Comparison of ENCODE assay signal across 11 cellular contexts in the genomic region with DNA sequence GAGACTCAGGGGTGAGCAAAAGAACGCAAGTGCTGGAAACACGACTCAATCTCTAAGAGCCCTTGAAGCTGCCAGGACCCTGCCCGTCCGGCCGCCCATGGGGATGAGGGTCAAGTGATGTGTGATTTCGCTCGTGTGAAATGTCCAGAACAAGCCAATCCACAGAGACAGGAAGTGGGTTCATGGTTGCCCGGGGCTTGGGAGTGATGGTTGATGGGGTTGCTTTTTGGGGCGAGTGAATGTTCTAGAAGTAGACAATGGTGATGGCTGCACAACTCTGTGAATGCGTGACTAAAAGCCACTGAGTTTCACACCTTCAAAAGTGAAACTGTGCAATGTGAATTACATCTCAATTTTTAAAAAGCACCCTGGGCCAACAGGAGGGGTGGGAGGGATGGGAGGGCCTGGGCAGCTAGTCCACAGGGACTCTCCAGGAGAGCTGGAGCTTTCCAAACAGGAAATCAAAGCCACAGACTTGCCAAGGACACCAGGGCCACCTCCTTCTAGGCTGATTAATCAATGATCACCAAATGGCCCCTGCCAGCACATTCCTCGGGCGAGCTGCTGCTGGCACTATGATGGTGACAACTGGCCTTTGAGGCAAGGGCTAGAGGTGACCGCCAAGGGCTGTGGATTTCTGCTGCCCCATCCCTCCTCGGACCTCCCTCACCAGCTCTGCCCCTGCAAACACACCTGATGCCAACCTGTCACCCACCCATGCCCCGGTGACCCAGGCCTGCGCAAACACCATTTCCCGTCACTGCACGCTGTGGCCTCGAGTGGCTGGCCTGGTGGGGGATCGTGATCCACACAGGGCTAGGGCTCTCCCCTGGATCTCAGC. TPM values are rescaled to one million over a fixed set of nuclear protein-coding genes. Genes with fewer than 3 reads are reported as not detected.
DNase-seq lines count a peak whose midpoint lies in the region; ATAC-seq and TF ChIP-seq lines count a peak whose summit lies in the region.
"Had no signal": no experiment of that assay in that cellular context is flagged by ENCODE, and none has a peak within 500 bp of the region (broad histone marks: within the 10 kb centered on the region; RNA-seq: fewer than 3 reads in every experiment).

No MANE protein-coding gene starts in this region.

- no peak for DNase-seq in activated naive CD8-positive, alpha-beta T cell treated with anti-CD3 and anti-CD28 coated beads, Interleukin-2, amount 10 ng/mL, durations not matched to agents 7 days and 5 days
- no peak for DNase-seq in activated naive CD8-positive, alpha-beta T cell treated with anti-CD3 and anti-CD28 coated beads for 36 hours
- DNase-seq in chondrocyte (ENCODE audit: low spot score): no peak
- peak; percentile 79 for DNase-seq in mucosa of gallbladder (ENCODE audit: low spot score)
- no peak for DNase-seq in upper lobe of right lung
- DNase-seq in testis: no peak
- DNase-seq in stimulated activated naive CD4-positive, alpha-beta T cell (lab: John Stamatoyannopoulos, UW): no peak
- no peak for DNase-seq in AML-193 (lab: John Stamatoyannopoulos, UW)
- DNase-seq: activated CD8-positive, alpha-beta memory T cell treated with anti-CD3 and anti-CD28 coated beads for 24 hours; mesendoderm; SK-N-SH had no signal

- peaks cover 36% of the 10 kb centered on the region for H3K4me1 ChIP-seq in upper lobe of right lung
- peaks cover 24% of the 10 kb centered on the region for H3K4me1 ChIP-seq in testis

- H3K4me3 Mint-ChIP-seq in activated naive CD8-positive, alpha-beta T cell treated with anti-CD3 and anti-CD28 coated beads, Interleukin-2, amount 10 ng/mL, durations not matched to agents 7 days and 5 days: no peak overlapping the region
- H3K4me3 Mint-ChIP-seq in activated naive CD8-positive, alpha-beta T cell treated with anti-CD3 and anti-CD28 coated beads for 36 hours: no peak overlapping the region
- H3K4me3 Mint-ChIP-seq in chondrocyte (ENCODE audit: unreplicated experiment): no peak overlapping the region

- peaks cover 59% of the 10 kb centered on the region for H3K36me3 ChIP-seq in upper lobe of right lung
- no peaks in the 10 kb centered on the region for H3K36me3 ChIP-seq in testis (ENCODE audit: low read depth, missing control alignments)

- H3K9me3 ChIP-seq in upper lobe of right lung (no peaks in the 10 kb centered on the region), testis (no peaks in the 10 kb centered on the region)
- H3K9me3 ChIP-seq: SK-N-SH had no signal

- WGBS in testis, 2 donors: 85 to 91% methylated on average over 14 to 20 of the region's 20 CpGs

- peak overlapping the region; percentile 30 for H3K27ac ChIP-seq in upper lobe of right lung
- H3K27ac ChIP-seq in testis: no peak overlapping the region

- no peaks in the 10 kb centered on the region for H3K27me3 Mint-ChIP-seq in activated naive CD8-positive, alpha-beta T cell treated with anti-CD3 and anti-CD28 coated beads, Interleukin-2, amount 10 ng/mL, durations not matched to agents 7 days and 5 days
- H3K27me3 Mint-ChIP-seq in activated naive CD8-positive, alpha-beta T cell treated with anti-CD3 and anti-CD28 coated beads for 36 hours: no peaks in the 10 kb centered on the region
- no peaks in the 10 kb centered on the region for H3K27me3 Mint-ChIP-seq in chondrocyte (ENCODE audit: low read depth)

- intact Hi-C loops in upper lobe of right lung (cut with DNase I) (no loop called here), testis (cut with DNase I; ENCODE audit: low total_unique reads) (no loop called here)

- H3K9me3 Mint-ChIP-seq in activated naive CD8-positive, alpha-beta T cell treated with anti-CD3 and anti-CD28 coated beads, Interleukin-2, amount 10 ng/mL, durations not matched to agents 7 days and 5 days: no peaks in the 10 kb centered on the region
- H3K9me3 Mint-ChIP-seq in activated naive CD8-positive, alpha-beta T cell treated with anti-CD3 and anti-CD28 coated beads for 36 hours: no peaks in the 10 kb centered on the region
- no peaks in the 10 kb centered on the region for H3K9me3 Mint-ChIP-seq in chondrocyte (ENCODE audit: low read depth)

- H3K4me3 ChIP-seq in upper lobe of right lung (no peak overlapping the region), testis (no peak overlapping the region)

- POLR2A ChIA-PET in activated naive CD8-positive, alpha-beta T cell treated with anti-CD3 and anti-CD28 coated beads, Interleukin-2, amount 10 ng/mL, durations not matched to agents 7 days and 5 days (lab: Charles Lee): interaction anchor here (0.6 kb wide), 1 partner anchor 44 kb away, joined by 3 read pairs; no protein-coding TSS in a partner anchor

- no peak for TF ChIP-seq POLR2A in testis (IDR thresholded peaks at IDR 0.05)

- H3K4me1 Mint-ChIP-seq in activated naive CD8-positive, alpha-beta T cell treated with anti-CD3 and anti-CD28 coated beads, Interleukin-2, amount 10 ng/mL, durations not matched to agents 7 days and 5 days: peaks cover 6% of the 10 kb centered on the region
- H3K4me1 Mint-ChIP-seq in activated naive CD8-positive, alpha-beta T cell treated with anti-CD3 and anti-CD28 coated beads for 36 hours: peaks cover 2% of the 10 kb centered on the region
- peaks cover 50% of the 10 kb centered on the region for H3K4me1 Mint-ChIP-seq in chondrocyte (ENCODE audit: low read depth)

- H3K27me3 ChIP-seq in upper lobe of right lung (no peaks in the 10 kb centered on the region), testis (no peaks in the 10 kb centered on the region)

- TF ChIP-seq CTCF in chondrocyte (IDR thresholded peaks at IDR 0.05) (no peak), upper lobe of right lung (IDR thresholded peaks at IDR 0.05) (no peak), testis (IDR thresholded peaks at IDR 0.05) (no peak)

- H3K36me3 Mint-ChIP-seq in activated naive CD8-positive, alpha-beta T cell treated with anti-CD3 and anti-CD28 coated beads, Interleukin-2, amount 10 ng/mL, durations not matched to agents 7 days and 5 days: peaks cover 12% of the 10 kb centered on the region
- peaks cover 12% of the 10 kb centered on the region for H3K36me3 Mint-ChIP-seq in activated naive CD8-positive, alpha-beta T cell treated with anti-CD3 and anti-CD28 coated beads for 36 hours
- peaks cover 15% of the 10 kb centered on the region for H3K36me3 Mint-ChIP-seq in chondrocyte (ENCODE audit: low read depth)

- H3K27ac Mint-ChIP-seq in activated naive CD8-positive, alpha-beta T cell treated with anti-CD3 and anti-CD28 coated beads, Interleukin-2, amount 10 ng/mL, durations not matched to agents 7 days and 5 days: peak overlapping the region; percentile 58
- H3K27ac Mint-ChIP-seq in activated naive CD8-positive, alpha-beta T cell treated with anti-CD3 and anti-CD28 coated beads for 36 hours: no peak overlapping the region
- peak overlapping the region; percentile 52 for H3K27ac Mint-ChIP-seq in chondrocyte (ENCODE audit: unreplicated experiment)

- no peak for ATAC-seq in activated naive CD8-positive, alpha-beta T cell treated with anti-CD3 and anti-CD28 coated beads, Interleukin-2, amount 10 ng/mL, durations not matched to agents 7 days and 5 days (ENCODE audit: low read depth)
- ATAC-seq in upper lobe of right lung: peak; percentile 1

RNA-seq across cellular contexts. Expression of gene DPP9, which starts 14.0 kb away (rescaled TPM):
- total RNA-seq in activated naive CD8-positive, alpha-beta T cell treated with anti-CD3 and anti-CD28 coated beads, Interleukin-2, amount 10 ng/mL, durations not matched to agents 7 days and 5 days: 10 to 100 TPM; 91.7 TPM
- 10 to 100 TPM; 71.7 to 72.3 TPM for total RNA-seq in activated naive CD8-positive, alpha-beta T cell treated with anti-CD3 and anti-CD28 coated beads for 36 hours
- total RNA-seq in chondrocyte (31.5 to 41.5 TPM (median 38.7 TPM) in 3 replicates), mucosa of gallbladder (62.8 TPM), upper lobe of right lung (75.8 TPM), testis (10 to 100 TPM; 65.1 to 74.2 TPM)
- polyA plus RNA-seq in testis (ENCODE audit: insufficient read depth, low read depth, low replicate concordance): 24.6 TPM

RNA-seq across cellular contexts. Expression of gene MYDGF, which starts 39.5 kb away (rescaled TPM):
- total RNA-seq in activated naive CD8-positive, alpha-beta T cell treated with anti-CD3 and anti-CD28 coated beads, Interleukin-2, amount 10 ng/mL, durations not matched to agents 7 days and 5 days: 10 to 100 TPM; 33.3 to 34.8 TPM
- total RNA-seq in activated naive CD8-positive, alpha-beta T cell treated with anti-CD3 and anti-CD28 coated beads for 36 hours: 10 to 100 TPM; 59.2 to 65.8 TPM
- total RNA-seq in chondrocyte (124 to 130 TPM (median 124 TPM) in 3 replicates), mucosa of gallbladder (77.4 TPM), upper lobe of right lung (94.2 TPM), testis (10 to 100 TPM; 51.6 to 61.4 TPM)
- 87.0 TPM for polyA plus RNA-seq in testis (ENCODE audit: insufficient read depth, low read depth, low replicate concordance)
